8 cellular contexts compared by ENCODE assay signal in genomic region chr19:49579947-49580263, GRCh38. TPM values are rescaled to one million over a fixed set of nuclear protein-coding genes. Genes with fewer than 3 reads are reported as not detected.
DNase-seq lines count a peak whose midpoint lies in the region; ATAC-seq and TF ChIP-seq lines count a peak whose summit lies in the region.

No MANE protein-coding gene starts in this region.

- H3K27ac ChIP-seq in OCI-LY1 (ENCODE audit: low read depth, low read length, poor library complexity, severe bottlenecking) (peak overlapping the region; percentile 6), parathyroid adenoma (peak overlapping the region; percentile 73)

- H2AFZ ChIP-seq in OCI-LY1 (ENCODE audit: low read length): no peak overlapping the region
- peak overlapping the region; percentile 95 for H2AFZ ChIP-seq in parathyroid adenoma

- no peaks in the 10 kb centered on the region for H3K27me3 ChIP-seq in OCI-LY1 (ENCODE audit: insufficient read depth, low read length)
- no peaks in the 10 kb centered on the region for H3K27me3 ChIP-seq in parathyroid adenoma (ENCODE audit: control insufficient read depth, insufficient read depth, low read length)

- H3K4me2 ChIP-seq in OCI-LY1 (ENCODE audit: low read length) (peak overlapping the region; percentile 92), parathyroid adenoma (ENCODE audit: low read length) (peak overlapping the region; percentile 84)

- H3K79me2 ChIP-seq in OCI-LY1 (ENCODE audit: insufficient read depth, low read length): peaks cover 15% of the 10 kb centered on the region
- peaks cover 31% of the 10 kb centered on the region for H3K79me2 ChIP-seq in parathyroid adenoma

- H3K36me3 ChIP-seq in OCI-LY1 (ENCODE audit: insufficient read depth, low read length) (peaks cover 10% of the 10 kb centered on the region; the same call in 1 of the 2 replicates), parathyroid adenoma (ENCODE audit: control insufficient read depth, insufficient read depth, low read length) (no peaks in the 10 kb centered on the region)

- H3K9me3 ChIP-seq in OCI-LY1 (ENCODE audit: low read length) (no peaks in the 10 kb centered on the region), parathyroid adenoma (ENCODE audit: control insufficient read depth, low read length) (no peaks in the 10 kb centered on the region)

- DNase-seq in epithelial cell of proximal tubule (ENCODE audit: low read depth) (no peak), NK-92 (lab: John Stamatoyannopoulos, UW; ENCODE audit: unreplicated experiment) (no peak), posterior cingulate gyrus (no peak), NCI-H82 (lab: John Stamatoyannopoulos, UW) (no peak)

- intact Hi-C loops in posterior cingulate gyrus (cut with DNase I): no loop called here

- peak overlapping the region; percentile 69 for H3K4me3 ChIP-seq in GM12875 (ENCODE audit: low read depth, low read length)
- H3K4me3 ChIP-seq in OCI-LY1 (ENCODE audit: low read depth, low read length, poor library complexity, severe bottlenecking): peak overlapping the region; percentile 94
- H3K4me3 ChIP-seq in epithelial cell of proximal tubule (ENCODE audit: low read depth, low read length): peak overlapping the region; percentile 91
- H3K4me3 ChIP-seq in parathyroid adenoma (ENCODE audit: low read depth, low read length): peak overlapping the region; percentile 88

- no peak for ATAC-seq in GM18861 (IDR thresholded peaks at IDR 0.05; ENCODE audit: unreplicated experiment)

- TF ChIP-seq CTCF in GM12875 (IDR thresholded peaks at IDR 0.05; ENCODE audit: borderline replicate concordance, insufficient read depth, low read depth, low read length) (no peak), OCI-LY1 (IDR thresholded peaks at IDR 0.05; ENCODE audit: low read length) (no peak), epithelial cell of proximal tubule (conservative IDR thresholded peaks at IDR 0.05; ENCODE audit: low read depth, low read length) (no peak), parathyroid adenoma (IDR thresholded peaks at IDR 0.05) (no peak)

- H3K9me2 ChIP-seq in OCI-LY1 (ENCODE audit: low read depth, low read length): no peaks in the 10 kb centered on the region

- no peaks in the 10 kb centered on the region for H3F3A ChIP-seq in OCI-LY1 (ENCODE audit: insufficient read depth, low read length)

- H3K4me1 ChIP-seq in OCI-LY1 (ENCODE audit: insufficient read depth, low read length, severe bottlenecking) (peaks cover 27% of the 10 kb centered on the region), parathyroid adenoma (peaks cover 5% of the 10 kb centered on the region)

- H4K20me1 ChIP-seq in OCI-LY1 (ENCODE audit: insufficient read depth, low read length): no peaks in the 10 kb centered on the region

- peak overlapping the region; percentile 96 for H3K9ac ChIP-seq in OCI-LY1 (ENCODE audit: low read length)
- peak overlapping the region; percentile 55 for H3K9ac ChIP-seq in parathyroid adenoma

RNA-seq across cellular contexts. Expression of gene NOSIP, which starts 0.5 kb away (rescaled TPM):
- total RNA-seq in epithelial cell of proximal tubule: 82.4 and 168 TPM in 2 replicates

RNA-seq across cellular contexts. Expression of gene PRRG2, which starts 1.2 kb away (rescaled TPM):
- total RNA-seq in epithelial cell of proximal tubule: 0.87 and 1.0 TPM in 2 replicates

RNA-seq across cellular contexts. Expression of gene PRR12, which starts 11.1 kb away (rescaled TPM):
- total RNA-seq in epithelial cell of proximal tubule: 6.7 and 7.8 TPM in 2 replicates

RNA-seq across cellular contexts. Expression of gene RCN3, which starts 52.1 kb away (rescaled TPM):
- 14.1 and 32.9 TPM in 2 replicates for total RNA-seq in epithelial cell of proximal tubule
